Comparison of ENCODE assay signal across 8 cellular contexts in the genomic region with DNA sequence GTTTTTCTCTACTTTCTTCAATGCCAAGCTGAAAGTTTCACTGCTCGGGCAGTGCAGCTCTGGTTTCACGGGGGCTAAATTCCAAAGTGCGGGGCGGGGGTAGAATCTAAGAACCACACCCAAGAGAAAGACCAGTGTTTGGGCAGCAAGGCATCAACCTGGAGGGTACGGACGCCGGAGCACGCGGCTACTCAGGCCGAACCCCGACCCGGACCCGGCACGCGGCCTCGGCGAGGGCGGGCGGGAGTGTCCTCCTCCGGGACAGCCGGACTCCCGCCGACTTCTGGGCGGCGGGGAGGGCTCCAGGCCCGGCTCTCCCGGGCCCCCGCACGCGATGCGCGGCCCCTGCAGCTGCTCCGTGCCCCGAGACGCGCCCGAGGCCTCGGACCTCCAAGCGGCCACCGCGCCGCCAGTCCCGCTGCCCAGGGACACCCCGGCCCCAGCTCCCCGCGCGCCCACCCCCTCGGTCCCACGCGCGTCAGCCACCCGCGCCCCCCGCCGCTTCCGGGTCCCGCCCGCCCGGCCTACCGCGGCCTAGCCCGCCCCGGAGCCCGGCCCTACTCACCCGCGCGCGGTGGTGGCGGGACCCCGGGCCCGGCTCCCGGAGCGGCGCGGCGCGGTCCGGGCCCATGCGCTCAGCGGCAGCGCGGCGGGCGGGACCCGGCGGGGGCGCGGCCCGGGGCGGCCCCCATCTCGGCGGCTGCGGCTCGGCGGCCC. TPM values are rescaled to one million over a fixed set of nuclear protein-coding genes. Genes with fewer than 3 reads are reported as not detected.
DNase-seq lines count a peak whose midpoint lies in the region; ATAC-seq and TF ChIP-seq lines count a peak whose summit lies in the region.

No MANE protein-coding gene starts in this region.

- no peak for TF ChIP-seq POLR2A in adrenal gland (IDR thresholded peaks at IDR 0.05)

- peaks cover 48% of the 10 kb centered on the region for H4K20me1 ChIP-seq in DND-41 (ENCODE audit: insufficient read depth, low read length)

- H3K4me1 ChIP-seq in DND-41 (ENCODE audit: insufficient read depth, low read length) (peaks cover 23% of the 10 kb centered on the region), adrenal gland (replicated peaks in 1 of 2) (peaks cover 19 to 28% of the 10 kb centered on the region in 2 donors)

- H3K36me3 ChIP-seq in DND-41 (ENCODE audit: insufficient read depth, low read length) (peaks cover 22% of the 10 kb centered on the region), adrenal gland (replicated peaks in 1 of 2) (no peaks in the 10 kb centered on the region)

- no peak for DNase-seq in DND-41
- DNase-seq in adrenal gland, result peak in 1 of 7 donors; percentile 58
- DNase-seq in islet precursor cell, result peak; percentile 55
- peak in 4 of 6 experiments; percentile 18 to 63 (median 52) for DNase-seq in stimulated activated naive CD4-positive, alpha-beta T cell (lab: John Stamatoyannopoulos, UW)
- DNase-seq in SK-N-DZ (ENCODE audit: low spot score), result no peak
- DNase-seq in Kasumi-1 (lab: John Stamatoyannopoulos, UW), result no peak

- peak overlapping the region; percentile 83 for H3K4me2 ChIP-seq in DND-41 (ENCODE audit: insufficient read depth, low read length)

- peaks cover 1% of the 10 kb centered on the region for H3K36me3 Mint-ChIP-seq in IgD-negative memory B cell

- H3K4me1 Mint-ChIP-seq in IgD-negative memory B cell, result peaks cover 18 to 29% (median 23%) of the 10 kb centered on the region in 3 donors

- peak overlapping the region; percentile 90 for H3K9ac ChIP-seq in DND-41 (ENCODE audit: low read depth, low read length)

- peak; percentile 28 for ATAC-seq in DND-41 (ENCODE audit: insufficient read depth, low read depth)
- peak; percentile 23 for ATAC-seq in GM21390 (IDR thresholded peaks at IDR 0.05; ENCODE audit: unreplicated experiment)

- H3K79me2 ChIP-seq in DND-41 (ENCODE audit: insufficient read depth, low read length), result peaks cover 47% of the 10 kb centered on the region

- H3K27ac Mint-ChIP-seq in IgD-negative memory B cell, result peak overlapping the region; percentile 50 to 90 (median 59)

- H3K4me3 ChIP-seq in DND-41 (ENCODE audit: low read depth in 1 of 2, low read length in 2 of 2) (peak overlapping the region; percentile 67 to 77; a peak in 3 of 4 replicates), adrenal gland (peak overlapping the region in 3 of 4 donors; percentile 11 to 89 (median 56))

- H3K27me3 Mint-ChIP-seq in IgD-negative memory B cell, result peaks cover 2% of the 10 kb centered on the region

- peak overlapping the region; percentile 15; the same call in 1 of the 2 replicates for H2AFZ ChIP-seq in DND-41 (ENCODE audit: low read depth, low read length)

- no peaks in the 10 kb centered on the region for H3K9me3 Mint-ChIP-seq in IgD-negative memory B cell

- H3K27ac ChIP-seq in DND-41 (ENCODE audit: low read length) (peak overlapping the region; percentile 30; the same call in 1 of the 2 replicates), adrenal gland (peak overlapping the region in 2 of 5 donors; percentile 47 to 85)

- intact Hi-C loops in adrenal gland (cut with DNase I), result loop anchor here (10.0 kb wide), 1 partner anchor 117 kb away; a partner anchor contains a TSS

- peak overlapping the region; percentile 83 to 96 (median 93) for H3K4me3 Mint-ChIP-seq in IgD-negative memory B cell

- H3K27me3 ChIP-seq in DND-41 (ENCODE audit: insufficient read depth, low read length, poor library complexity) (no peaks in the 10 kb centered on the region), adrenal gland (no peaks in the 10 kb centered on the region)

- 0 to 22% (median 2%) methylated on average over 4 to 93 of the region's 95 CpGs for WGBS in adrenal gland, 4 donors

- no peak for TF ChIP-seq CTCF in DND-41 (IDR thresholded peaks at IDR 0.05; ENCODE audit: borderline replicate concordance, extremely low read depth, low read length, poor library complexity, severe bottlenecking)
- no peak for TF ChIP-seq CTCF in adrenal gland (IDR thresholded peaks at IDR 0.05)

- H3K9me3 ChIP-seq in DND-41 (ENCODE audit: insufficient read depth, low read length, severe bottlenecking) (no peaks in the 10 kb centered on the region), adrenal gland (replicated peaks in 1 of 3) (no peaks in the 10 kb centered on the region)

RNA-seq across cellular contexts. Expression of a gene that starts 0.6 kb away (rescaled TPM):
- polyA plus RNA-seq in IgD-negative memory B cell, result 1.6 TPM
- 10 to 100 TPM; 13.7 to 22.4 (median 20.4) TPM for total RNA-seq in adrenal gland
- 10 to 100 TPM in 2 of 3 donors, 1 to 10 TPM in 1; 5.6 to 16.3 (median 13.8) TPM for polyA plus RNA-seq in adrenal gland
- polyA plus RNA-seq in SK-N-DZ (2014; cell fraction: cytosol; rRNA removed), result 31.1 and 33.4 TPM in 2 replicates
- 33.0 and 36.2 TPM in 2 replicates for polyA plus RNA-seq in SK-N-DZ (2014; cell fraction: nucleus; rRNA removed)

RNA-seq across cellular contexts. Expression of a gene that starts 18.4 kb away (rescaled TPM):
- polyA plus RNA-seq in IgD-negative memory B cell (69.8 TPM), adrenal gland (100 to 1,000 TPM in 2 of 3 donors, 10 to 100 TPM in 1; 42.9 to 155 (median 123) TPM)
- total RNA-seq in adrenal gland, result 100 to 1,000 TPM in 3 of 8 donors, 10 to 100 TPM in 5; 65.2 to 132 (median 81.4) TPM
- polyA plus RNA-seq in SK-N-DZ (2014; cell fraction: cytosol; rRNA removed), result 163 TPM in 2 replicates
- polyA plus RNA-seq in SK-N-DZ (2014; cell fraction: nucleus; rRNA removed), result 79.4 and 130 TPM in 2 replicates

RNA-seq across cellular contexts. Expression of a gene that starts 29.8 kb away (rescaled TPM):
- polyA plus RNA-seq in IgD-negative memory B cell (7.3 TPM), adrenal gland (10 to 100 TPM; 18.2 to 55.5 (median 39.0) TPM)
- 10 to 100 TPM; 31.7 to 66.7 (median 47.5) TPM for total RNA-seq in adrenal gland
- polyA plus RNA-seq in SK-N-DZ (2014; cell fraction: cytosol; rRNA removed), result 26.6 and 39.0 TPM in 2 replicates
- 60.8 and 74.9 TPM in 2 replicates for polyA plus RNA-seq in SK-N-DZ (2014; cell fraction: nucleus; rRNA removed)

RNA-seq across cellular contexts. Expression of a gene that starts 45.0 kb away (rescaled TPM):
- 106 TPM for polyA plus RNA-seq in IgD-negative memory B cell
- total RNA-seq in adrenal gland, result 100 to 1,000 TPM; 127 to 214 (median 157) TPM
- polyA plus RNA-seq in adrenal gland, result 100 to 1,000 TPM in 2 of 3 donors, 10 to 100 TPM in 1; 67.8 to 492 (median 347) TPM
- polyA plus RNA-seq in SK-N-DZ (2014; cell fraction: cytosol; rRNA removed), result 357 and 443 TPM in 2 replicates
- 288 and 307 TPM in 2 replicates for polyA plus RNA-seq in SK-N-DZ (2014; cell fraction: nucleus; rRNA removed)

RNA-seq across cellular contexts. Expression of a gene that starts 49.7 kb away (rescaled TPM):
- polyA plus RNA-seq in IgD-negative memory B cell (7.2 TPM), adrenal gland (100 to 1,000 TPM in 2 of 3 donors, 1 to 10 TPM in 1; 5.9 to 143 (median 105) TPM)
- 10 to 100 TPM; 29.6 to 65.5 (median 41.7) TPM for total RNA-seq in adrenal gland
- polyA plus RNA-seq in SK-N-DZ (2014; cell fraction: cytosol; rRNA removed), result 15.9 and 21.1 TPM in 2 replicates
- polyA plus RNA-seq in SK-N-DZ (2014; cell fraction: nucleus; rRNA removed), result 108 and 109 TPM in 2 replicates

Comparison
In these comparisons a context has a peak if more than half of its experiments do, and no peak if none do; other contexts are left out.
1. DNase-seq: peak in islet precursor cell (single experiment) and stimulated activated naive CD4-positive, alpha-beta T cell (4 of 6); none in DND-41 (single experiment), SK-N-DZ (single experiment) and Kasumi-1 (0 of 2).